In the genomic region with DNA sequence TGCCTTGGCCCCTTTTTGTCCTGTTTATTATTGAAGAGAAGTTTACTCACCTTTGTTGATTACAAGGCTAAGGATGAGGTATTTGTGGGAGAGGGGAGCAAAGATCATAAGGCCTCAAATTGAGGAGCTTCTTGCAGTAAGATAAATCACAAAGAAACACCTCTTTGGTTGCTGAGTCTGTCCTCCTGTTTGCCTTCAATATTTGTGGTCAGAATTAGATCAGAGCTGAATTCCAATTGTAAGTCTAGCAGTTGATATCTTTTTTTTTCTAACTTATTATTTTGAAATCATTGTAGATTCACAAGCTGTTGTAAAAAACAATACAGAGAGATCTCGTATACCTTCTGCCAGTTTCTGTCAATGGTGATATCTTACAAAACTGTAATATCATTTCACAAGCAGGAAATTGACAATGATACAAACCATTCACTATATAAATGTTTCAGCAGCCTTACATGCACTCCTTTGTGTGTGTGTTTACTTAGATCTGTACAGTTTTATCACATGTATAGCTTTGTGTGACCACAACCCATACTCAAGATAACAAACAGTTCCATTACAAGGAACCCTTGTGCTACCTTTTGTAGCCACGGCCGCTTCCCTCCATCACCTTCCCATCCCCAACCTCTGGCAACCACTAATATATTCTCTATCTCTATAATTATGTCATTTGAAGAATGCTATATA, we compare ENCODE assay signal across 16 cellular contexts.
"Had no signal": no experiment of that assay in that cellular context is flagged by ENCODE, and none has a peak within 500 bp of the region (broad histone marks: within the 10 kb centered on the region; RNA-seq: fewer than 3 reads in every experiment).

No MANE protein-coding gene starts in this region.

- H3K27ac ChIP-seq: cardiac muscle cell, colonic mucosa, neutrophil, stomach, thoracic aorta had no signal

- H3K4me1 ChIP-seq: colonic mucosa, stomach had no signal

- H3K4me3 ChIP-seq: cardiac muscle cell, colonic mucosa, mucosa of descending colon, stomach, thoracic aorta had no signal

- H3K36me3 ChIP-seq: cardiac muscle cell, colonic mucosa, neutrophil had no signal

- H3K27me3 ChIP-seq: cardiac muscle cell, colonic mucosa, neutrophil, stomach had no signal

- H3K9me3 ChIP-seq: colonic mucosa, mucosa of descending colon, neutrophil, stomach, thoracic aorta had no signal

- DNase-seq: activated CD4-positive, alpha-beta T cell treated with anti-CD3 and anti-CD28 coated beads, Interleukin-2, amount 50 U/mL, for 1 hour; activated CD4-positive, CD25-positive, alpha-beta regulatory T cell; activated T-cell treated with anti-CD3 and anti-CD28 coated beads for 4 hours; colonic mucosa; effector CD8-positive, alpha-beta T cell; hypothalamus; mucosa of descending colon; naive thymus-derived CD8-positive, alpha-beta T cell; retina; stimulated activated CD4-positive, alpha-beta T cell treated with anti-CD3 and anti-CD28 coated beads, Interleukin-4, amount 100 ng/mL, for 4 hours; stomach; T-helper 17 cell had no signal

- ATAC-seq: activated T-helper 17 cell treated with anti-CD3 and anti-CD28 coated beads, Interleukin-2, amount 50 U/mL, for 72 hours; mucosa of descending colon; naive thymus-derived CD8-positive, alpha-beta T cell; T-helper 17 cell had no signal
